9 cellular contexts compared by ENCODE assay signal in genomic region chr1:227357229-227358078, GRCh38. TPM values are rescaled to one million over a fixed set of nuclear protein-coding genes. Genes with fewer than 3 reads are reported as not detected.
DNase-seq lines count a peak whose midpoint lies in the region; ATAC-seq and TF ChIP-seq lines count a peak whose summit lies in the region.
"Had no signal": no experiment of that assay in that cellular context is flagged by ENCODE, and none has a peak within 500 bp of the region (broad histone marks: within the 10 kb centered on the region; RNA-seq: fewer than 3 reads in every experiment).

No MANE protein-coding gene starts in this region.

- no peaks in the 10 kb centered on the region for H3K27me3 ChIP-seq in vagina

- no peak for TF ChIP-seq CTCF in mucosa of descending colon (IDR thresholded peaks at IDR 0.05)
- no peak for TF ChIP-seq CTCF in vagina (IDR thresholded peaks at IDR 0.05)
- TF ChIP-seq CTCF in GM13976 (IDR thresholded peaks at IDR 0.05; ENCODE audit: borderline replicate concordance, control extremely low read depth, extremely low read depth, insufficient read depth, missing control alignments), result no peak

- H3K9me3 ChIP-seq in mucosa of descending colon, result no peaks in the 10 kb centered on the region
- no peaks in the 10 kb centered on the region for H3K9me3 ChIP-seq in vagina

- H3K36me3 ChIP-seq in mucosa of descending colon (ENCODE audit: low read depth) (no peaks in the 10 kb centered on the region), vagina (no peaks in the 10 kb centered on the region)

- DNase-seq in AG08396 (ENCODE audit: low spot score), result peak; percentile 69
- peak; percentile 93 for DNase-seq in NCI-H460 (ENCODE audit: extremely low read depth, low read depth)
- DNase-seq in epithelial cell of prostate (ENCODE audit: low read depth, low spot score), result no peak
- peak; percentile 47 to 59 (median 55) for DNase-seq in mucosa of descending colon
- DNase-seq in vagina (ENCODE audit: extremely low spot score in 2 of 2), result no peak
- no peak for DNase-seq in GM13976 (ENCODE audit: low spot score)
- DNase-seq: NCI-H345 had no signal

- in situ Hi-C loops in GM13976 (cut with MboI; ENCODE audit: low sequenced_read_pairs, unreplicated experiment), result no loop called here

- H3K4me3 ChIP-seq in mucosa of descending colon, result no peak overlapping the region
- no peak overlapping the region for H3K4me3 ChIP-seq in vagina

- ATAC-seq in mucosa of descending colon (peak; percentile 95), GM18870 (IDR thresholded peaks at IDR 0.05; ENCODE audit: unreplicated experiment) (no peak), HG02970 (IDR thresholded peaks at IDR 0.05; ENCODE audit: low FRiP score, unreplicated experiment) (no peak)

- H3K4me1 ChIP-seq in mucosa of descending colon (ENCODE audit: low read depth), result peaks cover 6% of the 10 kb centered on the region
- peaks cover 7% of the 10 kb centered on the region for H3K4me1 ChIP-seq in vagina

- peak overlapping the region; percentile 89 for H3K27ac ChIP-seq in epithelial cell of prostate
- H3K27ac ChIP-seq in vagina, result no peak overlapping the region

- intact Hi-C loops in mucosa of descending colon (cut with DNase I, micrococcal nuclease), result no loop called here
- intact Hi-C loops in vagina (cut with DNase I), result no loop called here

- TF ChIP-seq POLR2A in vagina (IDR thresholded peaks at IDR 0.05), result no peak

RNA-seq across cellular contexts. Expression of gene CDC42BPA, which starts 39.2 kb away (rescaled TPM):
- 67.7 and 77.7 TPM in 2 replicates for total RNA-seq in NCI-H460 (2014; rRNA removed; shearing (Covaris generic))
- 20.9 and 27.3 TPM in 2 replicates for polyA plus RNA-seq in NCI-H460 (2014; cell fraction: nucleus; rRNA removed)
- 10 to 100 TPM; 32.6 to 70.7 (median 50.2) TPM for total RNA-seq in mucosa of descending colon
- total RNA-seq in vagina, result 42.7 TPM

Comparison
In these comparisons a context has a peak if more than half of its experiments do, and no peak if none do; other contexts are left out.
1. DNase-seq: peak in AG08396 (single experiment), NCI-H460 (single experiment) and mucosa of descending colon (3 of 3); none in epithelial cell of prostate (single experiment), vagina (0 of 2) and GM13976 (single experiment).